In the genomic region with DNA sequence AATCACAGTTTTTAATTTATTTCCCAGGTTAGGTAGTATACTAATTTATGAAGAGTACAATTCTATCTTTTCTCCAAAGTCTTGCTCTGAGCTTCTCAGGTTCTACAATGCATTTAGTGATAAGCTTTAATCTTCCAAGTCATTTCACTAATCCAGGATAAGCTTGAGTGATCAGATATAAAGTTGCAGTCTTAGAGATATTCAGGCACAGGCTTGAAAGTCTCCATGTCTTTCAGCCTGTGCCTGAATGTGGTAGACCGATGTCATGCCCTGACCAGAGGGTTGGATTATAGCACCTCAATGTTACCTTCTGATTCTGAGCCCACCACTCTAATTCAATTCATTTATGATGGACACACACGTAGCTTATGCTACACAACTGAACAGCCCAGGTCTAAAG, we compare ENCODE assay signal across 18 cellular contexts. TPM values are rescaled to one million over a fixed set of nuclear protein-coding genes. Genes with fewer than 3 reads are reported as not detected.
DNase-seq lines count a peak whose midpoint lies in the region; ATAC-seq, FAIRE-seq and TF ChIP-seq lines count a peak whose summit lies in the region.
"Had no signal": no experiment of that assay in that cellular context is flagged by ENCODE, and none has a peak within 500 bp of the region (broad histone marks: within the 10 kb centered on the region; RNA-seq: fewer than 3 reads in every experiment).

No MANE protein-coding gene starts in this region.

- no peak for TF ChIP-seq CTCF in D721Med (IDR thresholded peaks at IDR 0.05; ENCODE audit: insufficient read depth, missing control alignments)
- TF ChIP-seq CTCF in WERI-Rb-1 (IDR thresholded peaks at IDR 0.05; ENCODE audit: low read depth, low read length): no peak

- H2AK5ac ChIP-seq in mesendoderm (ENCODE audit: low read length): no peak overlapping the region

- H3K27ac ChIP-seq in WERI-Rb-1: no peak overlapping the region
- H3K27ac ChIP-seq in mesendoderm (ENCODE audit: low read depth, low read length): no peak overlapping the region
- H3K27ac ChIP-seq: GM23248 had no signal

- no peaks in the 10 kb centered on the region for H3K9me3 ChIP-seq in WERI-Rb-1 (ENCODE audit: severe bottlenecking)
- H3K9me3 ChIP-seq: Caco-2 had no signal

- no peak overlapping the region for H3K9ac ChIP-seq in mesendoderm (ENCODE audit: low read length)
- H3K9ac ChIP-seq: GM23248 had no signal

- H2BK5ac ChIP-seq in mesendoderm (ENCODE audit: low read length): no peak overlapping the region

- H4K8ac ChIP-seq in mesendoderm (ENCODE audit: low read depth, low read length): no peak overlapping the region

- H3K23ac ChIP-seq in mesendoderm (ENCODE audit: low read length): no peak overlapping the region

- DNase-seq in D721Med (ENCODE audit: insufficient read length, low spot score) (peak; percentile 58), WERI-Rb-1 (peak; percentile 39), mesendoderm (peak; percentile 46), DMS53 (lab: John Stamatoyannopoulos, UW) (no peak), 8988T (no peak)
- DNase-seq: C1 segment of cervical spinal cord; Caco-2; CD4-positive, alpha-beta memory T cell; DND-41; GM23248; H7; HCEC 1CT had no signal

- no CpG with 5 or more reads among the region's 2 CpGs for WGBS in mesendoderm (ENCODE audit: extremely low coverage, insufficient coverage, low lambda C conversion rate)

- H3K4ac ChIP-seq in mesendoderm (ENCODE audit: low read depth, low read length): no peak overlapping the region

- no peaks in the 10 kb centered on the region for H3K79me2 ChIP-seq in mesendoderm (ENCODE audit: control insufficient read depth, insufficient read depth, low read length)

- no peaks in the 10 kb centered on the region for H3K4me1 ChIP-seq in mesendoderm (ENCODE audit: control insufficient read depth, low read depth, low read length)
- H3K4me1 ChIP-seq: Caco-2 had no signal

- ATAC-seq in GM18870 (IDR thresholded peaks at IDR 0.05; ENCODE audit: unreplicated experiment): no peak

- H3K27me3 ChIP-seq in WERI-Rb-1 (ENCODE audit: insufficient read depth, low read depth, severe bottlenecking): peaks cover 41% of the 10 kb centered on the region
- peaks cover 13% of the 10 kb centered on the region for H3K27me3 ChIP-seq in mesendoderm (ENCODE audit: insufficient read depth, low read length, poor library complexity)

- no peak overlapping the region for H2BK15ac ChIP-seq in mesendoderm (replicated peaks; ENCODE audit: low read depth)

- no peak overlapping the region for H3K18ac ChIP-seq in mesendoderm (ENCODE audit: low read length)

- no peak overlapping the region for H3K4me3 ChIP-seq in WERI-Rb-1 (ENCODE audit: low read depth, low read length)
- H3K4me3 ChIP-seq in mesendoderm (ENCODE audit: low read length): no peak overlapping the region
- H3K4me3 ChIP-seq: GM23248 had no signal

- no peak overlapping the region for H2BK120ac ChIP-seq in mesendoderm (ENCODE audit: low read depth, low read length)

- no peak overlapping the region for H3K4me2 ChIP-seq in mesendoderm (ENCODE audit: low read length)

- H4K5ac ChIP-seq in mesendoderm (ENCODE audit: low read length): no peak overlapping the region

- no peaks in the 10 kb centered on the region for H3K79me1 ChIP-seq in mesendoderm (ENCODE audit: low read length)

- peak; percentile 78 for FAIRE-seq in D721Med (lab: Jason Lieb, UNC)
- FAIRE-seq: G401.6, GM12892, GM19239, H1 had no signal

- H3K56ac ChIP-seq in mesendoderm (ENCODE audit: low read length): no peak overlapping the region

- H3K36me3 ChIP-seq in WERI-Rb-1: no peaks in the 10 kb centered on the region
- no peaks in the 10 kb centered on the region for H3K36me3 ChIP-seq in mesendoderm (ENCODE audit: control insufficient read depth, insufficient read depth, low read length)

RNA-seq across cellular contexts. Expression of a gene that starts 3.2 kb away (rescaled TPM):
- polyA plus RNA-seq in mesendoderm (2013, experiment 1 of 2): 0.24 TPM
- 0.21 TPM for polyA plus RNA-seq in mesendoderm (2013, experiment 2 of 2)
- polyA plus RNA-seq: BJ; CD4-positive, alpha-beta memory T cell; GM23248 had no signal

Comparison
In these comparisons a context has a peak if more than half of its experiments do, and no peak if none do; other contexts are left out.
1. DNase-seq: peak in D721Med (single experiment), WERI-Rb-1 (single experiment) and mesendoderm (single experiment); none in DMS53 (single experiment) and 8988T (single experiment).